34 cellular contexts compared by ENCODE assay signal in the genomic region with DNA sequence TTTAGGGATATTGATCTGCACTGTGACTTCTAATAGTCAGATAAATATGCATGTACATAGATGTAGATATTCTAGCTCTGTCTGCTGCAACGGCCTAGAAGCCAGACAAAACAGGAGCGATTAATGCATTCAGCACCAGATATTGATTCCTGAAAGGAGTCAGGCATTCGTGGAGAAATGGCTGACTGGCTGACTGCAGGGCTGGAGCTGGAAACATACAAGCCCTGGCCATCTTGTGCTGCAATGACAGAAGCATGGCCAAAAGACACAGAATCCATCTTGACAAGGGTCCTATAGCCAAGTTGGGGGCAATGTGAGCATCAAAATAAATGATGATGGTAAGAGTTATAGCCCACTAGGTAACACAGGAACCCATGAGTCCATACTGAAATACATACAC.
"Had no signal": no experiment of that assay in that cellular context is flagged by ENCODE, and none has a peak within 500 bp of the region (broad histone marks: within the 10 kb centered on the region; RNA-seq: fewer than 3 reads in every experiment).

No MANE protein-coding gene starts in this region.

- H3K9me3 ChIP-seq: MG63 had no signal

- H3K36me3 ChIP-seq: MG63 had no signal

- H3K27ac ChIP-seq: KMS-11 had no signal

- H3K4me3 ChIP-seq: MG63 had no signal

- DNase-seq: Karpas-422, Kasumi-1, MG63, MM.1S, MV-4-11, NCI-H1048, NCI-H1092, NCI-H1092 treated with DMSO at 0.1 percent for 48 hours, NCI-H1105, NCI-H1105 treated with DMSO at 0.1 percent for 48 hours, NCI-H1417, NCI-H1417 treated with DMSO at 0.1 percent for 48 hours, NCI-H1436, NCI-H1436 treated with DMSO at 0.1 percent for 48 hours, NCI-H146, NCI-H1694, NCI-H1694 treated with DMSO at 0.1 percent for 48 hours, NCI-H187, NCI-H187 treated with DMSO at 0.1 percent for 48 hours, NCI-H1930, NCI-H2029, NCI-H2029 treated with DMSO at 0.1 percent for 48 hours, NCI-H2081, NCI-H2081 treated with DMSO at 0.1 percent for 48 hours, NCI-H2107, NCI-H2171, NCI-H2171 treated with DMSO at 0.1 percent for 48 hours, NCI-H2227 treated with DMSO at 0.1 percent for 48 hours, NCI-H226, NCI-H345, NCI-H446, NCI-H446 treated with DMSO at 0.1 percent for 48 hours, NCI-H510A had no signal
